Comparison of ENCODE assay signal across 26 cellular contexts in the genomic region with DNA sequence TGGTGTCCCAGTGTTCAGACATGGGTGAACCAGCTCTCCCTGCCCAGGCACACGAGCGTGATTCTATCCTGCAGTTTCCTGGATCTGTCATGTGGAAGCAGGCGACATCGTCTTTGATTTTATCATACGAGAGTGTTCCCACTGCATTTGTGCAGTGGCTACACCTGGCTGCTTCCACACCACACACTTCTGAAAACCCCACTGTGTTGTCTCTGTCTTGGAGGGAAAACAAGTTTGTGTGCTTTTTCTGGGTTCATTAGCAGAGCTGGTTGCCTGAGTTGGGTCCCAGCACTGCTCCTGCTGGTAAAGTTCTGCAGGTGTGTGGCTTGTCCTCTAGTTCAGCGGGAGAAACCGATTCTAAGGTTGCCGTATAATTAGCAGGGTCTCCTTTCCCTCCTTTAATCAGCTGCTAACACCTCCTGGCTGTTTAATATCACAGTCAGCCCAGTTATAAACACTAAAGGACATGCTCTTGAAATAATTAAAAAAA. TPM values are rescaled to one million over a fixed set of nuclear protein-coding genes. Genes with fewer than 3 reads are reported as not detected.
"Had no signal": no experiment of that assay in that cellular context is flagged by ENCODE, and none has a peak within 500 bp of the region (broad histone marks: within the 10 kb centered on the region; RNA-seq: fewer than 3 reads in every experiment).

No MANE protein-coding gene starts in this region.

- H3K9me3 Mint-ChIP-seq: activated CD4-positive, alpha-beta T cell treated with anti-CD3 and anti-CD28 coated beads, Interleukin-2, amount 10 ng/mL, durations not matched to agents 7 days and 5 days; activated CD8-positive, alpha-beta T cell treated with anti-CD3 and anti-CD28 coated beads for 36 hours; brain; central memory CD8-positive, alpha-beta T cell; natural killer cell treated with Interleukin-12 subunit alpha and Interleukin-12 subunit beta and Interleukin-15 and Interleukin-18, amount 100 ng/mL, for 72 hours; T-cell; T-helper 2 cell treated with Interferon-gamma antibody and Interleukin-4, amounts not matched to agents 5 μg/mL and 100 μg/mL, for 36 hours; type B pancreatic cell had no signal

- H3K4me3 ChIP-seq: gastroesophageal sphincter, prostate gland, stomach, thoracic aorta had no signal

- DNase-seq: activated CD4-positive, alpha-beta T cell treated with anti-CD3 and anti-CD28 coated beads, Interleukin-2, amount 10 ng/mL, durations not matched to agents 7 days and 5 days; activated CD4-positive, CD25-positive, alpha-beta regulatory T cell treated with anti-CD3 and anti-CD28 coated beads, Interleukin-2, amount 50 U/mL, for 72 hours; activated CD8-positive, alpha-beta memory T cell treated with anti-CD3 and anti-CD28 coated beads, Interleukin-2, amount 10 ng/mL, durations not matched to agents 7 days and 5 days; activated CD8-positive, alpha-beta T cell treated with anti-CD3 and anti-CD28 coated beads for 36 hours; activated gamma-delta T cell; activated naive CD4-positive, alpha-beta T cell treated with anti-CD3 and anti-CD28 coated beads, Interleukin-2, amount 50 U/mL, for 16 hours; activated T-cell treated with anti-CD3 and anti-CD28 coated beads for 4 hours; effector memory CD4-positive, alpha-beta T cell; head of caudate nucleus; hypothalamus; left ventricle myocardium superior; mammary epithelial cell; midbrain; stimulated activated CD4-positive, alpha-beta T cell treated with anti-CD3 and anti-CD28 coated beads, Interleukin-4, amount 100 ng/mL, for 24 hours; stomach; T-cell; WERI-Rb-1 had no signal

- H3K4me1 Mint-ChIP-seq: activated CD4-positive, alpha-beta T cell treated with anti-CD3 and anti-CD28 coated beads, Interleukin-2, amount 10 ng/mL, durations not matched to agents 7 days and 5 days; activated CD8-positive, alpha-beta memory T cell treated with anti-CD3 and anti-CD28 coated beads, Interleukin-2, amount 10 ng/mL, durations not matched to agents 7 days and 5 days had no signal

- H3K4me3 Mint-ChIP-seq: activated CD4-positive, alpha-beta T cell treated with anti-CD3 and anti-CD28 coated beads, Interleukin-2, amount 10 ng/mL, durations not matched to agents 7 days and 5 days; activated CD8-positive, alpha-beta memory T cell treated with anti-CD3 and anti-CD28 coated beads, Interleukin-2, amount 10 ng/mL, durations not matched to agents 7 days and 5 days; activated CD8-positive, alpha-beta T cell treated with anti-CD3 and anti-CD28 coated beads for 36 hours; brain; central memory CD8-positive, alpha-beta T cell; natural killer cell treated with Interleukin-12 subunit alpha and Interleukin-12 subunit beta and Interleukin-15 and Interleukin-18, amount 100 ng/mL, for 72 hours; T-cell; T-helper 2 cell treated with Interferon-gamma antibody and Interleukin-4, amounts not matched to agents 5 μg/mL and 100 μg/mL, for 36 hours; type B pancreatic cell had no signal

- H3K36me3 Mint-ChIP-seq: activated CD8-positive, alpha-beta memory T cell treated with anti-CD3 and anti-CD28 coated beads, Interleukin-2, amount 10 ng/mL, durations not matched to agents 7 days and 5 days; brain; natural killer cell treated with Interleukin-12 subunit alpha and Interleukin-12 subunit beta and Interleukin-15 and Interleukin-18, amount 100 ng/mL, for 72 hours; T-cell; type B pancreatic cell had no signal

- H3K27ac ChIP-seq: gastroesophageal sphincter, prostate gland, stomach, thoracic aorta, WERI-Rb-1 had no signal

- H3K27ac Mint-ChIP-seq: activated CD4-positive, alpha-beta T cell treated with anti-CD3 and anti-CD28 coated beads, Interleukin-2, amount 10 ng/mL, durations not matched to agents 7 days and 5 days; activated CD8-positive, alpha-beta memory T cell treated with anti-CD3 and anti-CD28 coated beads, Interleukin-2, amount 10 ng/mL, durations not matched to agents 7 days and 5 days; activated CD8-positive, alpha-beta T cell treated with anti-CD3 and anti-CD28 coated beads for 36 hours; brain; natural killer cell treated with Interleukin-12 subunit alpha and Interleukin-12 subunit beta and Interleukin-15 and Interleukin-18, amount 100 ng/mL, for 72 hours; T-cell; T-helper 2 cell treated with Interferon-gamma antibody and Interleukin-4, amounts not matched to agents 5 μg/mL and 100 μg/mL, for 36 hours; type B pancreatic cell had no signal

- H3K36me3 ChIP-seq: gastroesophageal sphincter, prostate gland, stomach, thoracic aorta, WERI-Rb-1 had no signal

- H3K9me3 ChIP-seq: gastroesophageal sphincter, prostate gland, stomach, thoracic aorta had no signal

- H3K4me1 ChIP-seq: prostate gland had no signal

RNA-seq across cellular contexts. Expression of a gene that starts 58.5 kb away (rescaled TPM):
- total RNA-seq: activated CD4-positive, alpha-beta T cell treated with anti-CD3 and anti-CD28 coated beads, Interleukin-2, amount 10 ng/mL, durations not matched to agents 7 days and 5 days; activated CD8-positive, alpha-beta memory T cell treated with anti-CD3 and anti-CD28 coated beads, Interleukin-2, amount 10 ng/mL, durations not matched to agents 7 days and 5 days; activated CD8-positive, alpha-beta T cell treated with anti-CD3 and anti-CD28 coated beads for 36 hours; dermis microvascular lymphatic vessel endothelial cell; natural killer cell treated with Interleukin-12 subunit alpha and Interleukin-12 subunit beta and Interleukin-15 and Interleukin-18, amount 100 ng/mL, for 72 hours; T-cell had no signal
